Comparison of ENCODE assay signal across 14 cellular contexts in genomic region chr1:245788886-245789285, GRCh38.
DNase-seq lines count a peak whose midpoint lies in the region; ATAC-seq and TF ChIP-seq lines count a peak whose summit lies in the region.
"Had no signal": no experiment of that assay in that cellular context is flagged by ENCODE, and none has a peak within 500 bp of the region (broad histone marks: within the 10 kb centered on the region; RNA-seq: fewer than 3 reads in every experiment).

No MANE protein-coding gene starts in this region.

- H3K27me3 Mint-ChIP-seq in chondrocyte (ENCODE audit: low read depth): no peaks in the 10 kb centered on the region
- H3K27me3 Mint-ChIP-seq: IgD-negative memory B cell had no signal

- H3K4me3 ChIP-seq in ACC112 (ENCODE audit: low read depth, low read length): no peak overlapping the region
- no peak overlapping the region for H3K4me3 ChIP-seq in GM23248
- no peak overlapping the region for H3K4me3 ChIP-seq in mesenchymal stem cell (ENCODE audit: insufficient read depth in 1 of 2, low read depth in 1 of 2, low read length in 2 of 2)

- WGBS in GM23248 (ENCODE audit: low coverage in 1 of 2, low lambda C conversion rate in 2 of 2, missing lambda C conversion rate in 2 of 2), 2 experiments: 94 to 98% methylated on average over 10 of the region's 10 CpGs
- 98% methylated on average over 10 of the region's 10 CpGs for WGBS in mesenchymal stem cell

- H3K9me3 ChIP-seq in GM23248 (ENCODE audit: low read depth) (no peaks in the 10 kb centered on the region), mesenchymal stem cell (ENCODE audit: control insufficient read depth, low read length) (no peaks in the 10 kb centered on the region)

- peaks cover 22% of the 10 kb centered on the region for H3K4me1 ChIP-seq in ACC112 (ENCODE audit: control insufficient read depth, insufficient read depth, low read length, unreplicated experiment)
- H3K4me1 ChIP-seq in GM23248 (ENCODE audit: insufficient read depth): peaks cover 30% of the 10 kb centered on the region
- H3K4me1 ChIP-seq in mesenchymal stem cell (ENCODE audit: control insufficient read depth, insufficient read depth, low read depth, low read length): peaks cover 9% of the 10 kb centered on the region

- H2AK5ac ChIP-seq in mesenchymal stem cell (ENCODE audit: low read length, severe bottlenecking): peak overlapping the region; percentile 97

- peak overlapping the region; percentile 87 to 90 for H2BK12ac ChIP-seq in mesenchymal stem cell (ENCODE audit: low read length in 2 of 2)

- peak overlapping the region; percentile 4 to 80 for H3K18ac ChIP-seq in mesenchymal stem cell (ENCODE audit: low read depth in 1 of 2, low read length in 2 of 2)

- in situ Hi-C loops in GM23248 (cut with MboI): no loop called here

- peaks cover 2% of the 10 kb centered on the region for H3K9me3 Mint-ChIP-seq in chondrocyte (ENCODE audit: low read depth)
- H3K9me3 Mint-ChIP-seq: CD8-positive, alpha-beta T cell; IgD-negative memory B cell had no signal

- peak overlapping the region; percentile 59 for H4K91ac ChIP-seq in mesenchymal stem cell (ENCODE audit: low read length)

- H3K4me1 Mint-ChIP-seq in chondrocyte (ENCODE audit: low read depth): peaks cover 48% of the 10 kb centered on the region
- H3K4me1 Mint-ChIP-seq: CD14-positive monocyte, IgD-negative memory B cell had no signal

- H3K36me3 ChIP-seq in ACC112 (ENCODE audit: insufficient read depth, low read length) (no peaks in the 10 kb centered on the region), GM23248 (ENCODE audit: low read depth) (no peaks in the 10 kb centered on the region), mesenchymal stem cell (ENCODE audit: control insufficient read depth in 1 of 2, insufficient read depth in 2 of 2, low read depth in 1 of 2, low read length in 2 of 2) (no peaks in the 10 kb centered on the region)

- H3K4me3 Mint-ChIP-seq in chondrocyte (ENCODE audit: unreplicated experiment): no peak overlapping the region
- H3K4me3 Mint-ChIP-seq: CD14-positive monocyte; CD8-positive, alpha-beta T cell; IgD-negative memory B cell had no signal

- peaks cover 1% of the 10 kb centered on the region for H3K36me3 Mint-ChIP-seq in chondrocyte (ENCODE audit: low read depth)
- H3K36me3 Mint-ChIP-seq: CD14-positive monocyte; CD8-positive, alpha-beta T cell had no signal

- no peak for TF ChIP-seq CTCF in chondrocyte (IDR thresholded peaks at IDR 0.05)

- no peak overlapping the region for H2BK120ac ChIP-seq in mesenchymal stem cell (ENCODE audit: low read depth, low read length)

- peak overlapping the region; percentile 64 to 83 for H3K4ac ChIP-seq in mesenchymal stem cell (ENCODE audit: low read depth in 1 of 2, low read length in 2 of 2)

- no peak for DNase-seq in GM23248
- DNase-seq in chondrocyte (ENCODE audit: low spot score): no peak
- no peak for DNase-seq in mesenchymal stem cell
- DNase-seq in NCI-H1092 (lab: John Stamatoyannopoulos, UW): no peak
- no peak for DNase-seq in activated CD4-positive, alpha-beta T cell treated with anti-CD3 and anti-CD28 coated beads, Interleukin-2, amount 50 U/mL, for 48 hours
- DNase-seq: CD8-positive, alpha-beta T cell; COR-L47; DMS153; DMS79 treated with DMSO at 0.1 percent for 48 hours had no signal

- H3K27ac ChIP-seq in ACC112 (ENCODE audit: low read depth, low read length) (peak overlapping the region; percentile 31; the same call in 1 of the 2 replicates), GM23248 (peak overlapping the region; percentile 79), mesenchymal stem cell (ENCODE audit: low read length, poor library complexity, severe bottlenecking) (no peak overlapping the region)

- H3K14ac ChIP-seq in mesenchymal stem cell (ENCODE audit: low read length in 2 of 2): no peak overlapping the region

- H2AFZ ChIP-seq in ACC112 (ENCODE audit: low read length, unreplicated experiment): no peak overlapping the region
- no peak overlapping the region for H2AFZ ChIP-seq in GM23248
- no peak overlapping the region for H2AFZ ChIP-seq in mesenchymal stem cell (ENCODE audit: low read depth, low read length)

- no peak overlapping the region for H4K8ac ChIP-seq in mesenchymal stem cell (ENCODE audit: low read length)

- peaks cover 43% of the 10 kb centered on the region for H3F3A ChIP-seq in GM23248 (ENCODE audit: insufficient read depth)

- peak overlapping the region; percentile 47 for H2BK5ac ChIP-seq in mesenchymal stem cell (ENCODE audit: low read depth, low read length, poor library complexity, severe bottlenecking)

- H3K9ac ChIP-seq in GM23248 (0 out of 2 replicates have a peak overlapping the region, but pooled peaks have one; percentile 27), mesenchymal stem cell (ENCODE audit: low read length) (peak overlapping the region; percentile 37)

- H4K20me1 ChIP-seq in GM23248 (ENCODE audit: insufficient read depth): no peaks in the 10 kb centered on the region

- no peaks in the 10 kb centered on the region for H3K9me2 ChIP-seq in GM23248 (ENCODE audit: insufficient read depth)

- H3K79me2 ChIP-seq in ACC112 (ENCODE audit: control insufficient read depth, insufficient read depth, low read length, unreplicated experiment): no peaks in the 10 kb centered on the region
- H3K79me2 ChIP-seq in GM23248 (ENCODE audit: insufficient read depth): no peaks in the 10 kb centered on the region

- H2BK15ac ChIP-seq in mesenchymal stem cell (ENCODE audit: low read depth, poor library complexity, severe bottlenecking): no peak overlapping the region

- no peaks in the 10 kb centered on the region for H3K79me1 ChIP-seq in mesenchymal stem cell (replicated peaks; ENCODE audit: low read length, poor library complexity, severe bottlenecking)

- H3K4me2 ChIP-seq in GM23248 (ENCODE audit: unreplicated experiment) (peak overlapping the region; percentile 43), mesenchymal stem cell (ENCODE audit: low read length, poor library complexity, severe bottlenecking) (no peak overlapping the region)

- H3K27ac Mint-ChIP-seq in chondrocyte (ENCODE audit: unreplicated experiment): peak overlapping the region; percentile 99
- H3K27ac Mint-ChIP-seq: CD14-positive monocyte; CD8-positive, alpha-beta T cell; IgD-negative memory B cell had no signal

- H3K27me3 ChIP-seq in ACC112 (ENCODE audit: insufficient read depth, low read length): no peaks in the 10 kb centered on the region
- H3K27me3 ChIP-seq in GM23248 (replicated peaks; ENCODE audit: insufficient read depth): no peaks in the 10 kb centered on the region
- H3K27me3 ChIP-seq in mesenchymal stem cell (ENCODE audit: control insufficient read depth in 1 of 2, insufficient read depth in 1 of 2, low read length in 2 of 2): no peaks in the 10 kb centered on the region

- peak overlapping the region in 1 of 2 experiments; percentile 70 for H3K23ac ChIP-seq in mesenchymal stem cell (ENCODE audit: low read length in 2 of 2)

- no peak for ATAC-seq in HG03159 (IDR thresholded peaks at IDR 0.05; ENCODE audit: unreplicated experiment)
- no peak for ATAC-seq in GM21786 (IDR thresholded peaks at IDR 0.05; ENCODE audit: unreplicated experiment)
- ATAC-seq: CD8-positive, alpha-beta T cell had no signal
